In the genomic region with DNA sequence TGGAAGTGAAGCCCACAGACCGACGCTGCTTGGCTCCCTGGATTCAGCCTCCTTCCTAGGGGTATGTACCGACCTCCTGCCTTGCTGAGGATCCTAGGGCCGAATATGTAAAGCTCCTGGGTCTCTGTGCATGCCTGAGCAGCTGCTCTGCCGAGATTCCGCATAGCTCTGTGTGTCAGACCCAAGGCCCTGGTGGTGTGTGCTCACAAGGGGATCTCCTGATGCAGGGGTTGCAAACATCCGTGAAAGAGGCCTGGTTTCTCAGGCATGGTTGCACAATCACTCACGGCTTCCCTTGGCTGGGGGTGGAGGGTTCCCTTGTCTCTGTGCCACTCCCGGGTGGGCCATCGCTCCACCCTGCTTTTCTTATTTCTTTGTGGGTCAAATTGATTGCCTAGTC, we compare ENCODE assay signal across 1 cellular context.
TF ChIP-seq lines count a peak whose summit lies in the region.

No MANE protein-coding gene starts in this region.

TF ChIP-seq in GM12878, 131 proteins besides CTCF, POLR2A, EP300 and RAD21 (continued from another document):
- no peak for TF ChIP-seq TCF3 (IDR thresholded peaks at IDR 0.05; ENCODE audit: borderline replicate concordance, insufficient read depth, low read depth, low read length)
